8 cellular contexts compared by ENCODE assay signal in the genomic region with DNA sequence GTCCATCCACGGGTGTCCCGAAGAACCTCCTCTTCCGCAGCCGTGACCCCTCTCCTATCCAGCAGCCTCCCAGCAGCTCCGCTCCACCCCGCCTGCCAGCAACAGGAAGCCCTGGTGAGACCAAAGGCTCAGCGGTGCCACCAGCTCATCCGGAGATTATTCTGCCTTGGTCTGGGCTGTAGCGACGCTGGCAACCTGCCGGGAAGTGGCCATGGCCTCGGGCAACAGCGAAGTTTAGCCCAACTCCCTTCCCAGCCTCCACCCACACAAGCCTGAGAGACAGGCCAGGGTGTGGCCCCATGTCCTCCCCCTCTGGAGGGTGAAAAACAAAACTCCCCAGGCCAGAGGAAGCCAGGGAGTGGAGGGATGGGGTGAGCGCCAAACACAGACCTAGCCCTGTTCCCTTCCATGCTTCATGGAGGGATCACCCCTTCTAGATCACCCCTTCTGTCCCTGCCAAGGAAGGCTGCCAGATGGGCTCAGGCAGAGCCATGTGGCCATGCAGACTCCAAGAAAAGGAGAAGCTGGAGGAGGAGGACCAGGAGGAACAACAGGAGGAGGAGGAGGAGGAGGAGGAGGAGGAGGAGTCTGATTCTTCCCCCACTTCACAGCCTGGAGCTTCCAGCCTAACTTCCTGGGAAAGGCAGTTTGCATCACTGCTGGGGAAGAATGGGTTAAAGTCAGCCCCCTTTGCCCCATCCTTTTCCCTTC. TPM values are rescaled to one million over a fixed set of nuclear protein-coding genes. Genes with fewer than 3 reads are reported as not detected.
DNase-seq lines count a peak whose midpoint lies in the region; ATAC-seq and TF ChIP-seq lines count a peak whose summit lies in the region.

No MANE protein-coding gene starts in this region.

- peaks cover 16% of the 10 kb centered on the region for H3K36me3 Mint-ChIP-seq in activated T-cell treated with anti-CD3 and anti-CD28 coated beads, Interleukin-2, amount 50 U/mL, for 4 hours (ENCODE audit: insufficient read depth)
- H3K36me3 Mint-ChIP-seq in osteocyte (ENCODE audit: unreplicated experiment), result peaks cover 7% of the 10 kb centered on the region

- no peak overlapping the region for H3K27ac ChIP-seq in Karpas-422 (ENCODE audit: low read length)

- no peaks in the 10 kb centered on the region for H3K79me2 ChIP-seq in Karpas-422 (ENCODE audit: low read length)

- no peaks in the 10 kb centered on the region for H3K9me3 Mint-ChIP-seq in activated T-cell treated with anti-CD3 and anti-CD28 coated beads, Interleukin-2, amount 50 U/mL, for 4 hours
- no peaks in the 10 kb centered on the region for H3K9me3 Mint-ChIP-seq in osteocyte (ENCODE audit: unreplicated experiment)

- DNase-seq in GF-D8 (lab: John Stamatoyannopoulos, UW), result peak; percentile 4
- peak; percentile 72 for DNase-seq in MG63
- DNase-seq in activated T-cell treated with anti-CD3 and anti-CD28 coated beads, Interleukin-2, amount 50 U/mL, for 4 hours, result peak; percentile 20
- DNase-seq in fibroblast of peridontal ligament (ENCODE audit: extremely low read depth), result peak; percentile 38
- DNase-seq in osteocyte (ENCODE audit: extremely low spot score, unreplicated experiment), result no peak
- no peak for DNase-seq in NCI-H1436 treated with DMSO at 0.1 percent for 48 hours (lab: John Stamatoyannopoulos, UW)
- no peak for DNase-seq in Karpas-422

- no peaks in the 10 kb centered on the region for H3K9me2 ChIP-seq in Karpas-422 (replicated peaks; ENCODE audit: insufficient read depth, low read length)

- H3K9me3 ChIP-seq in MG63 (no peaks in the 10 kb centered on the region), Karpas-422 (ENCODE audit: low read length) (no peaks in the 10 kb centered on the region)

- peaks cover 50% of the 10 kb centered on the region for H3K4me1 Mint-ChIP-seq in activated T-cell treated with anti-CD3 and anti-CD28 coated beads, Interleukin-2, amount 50 U/mL, for 4 hours (ENCODE audit: low read depth)
- H3K4me1 Mint-ChIP-seq in osteocyte (ENCODE audit: unreplicated experiment), result peaks cover 36% of the 10 kb centered on the region

- no peak overlapping the region for H3K4me2 ChIP-seq in Karpas-422 (ENCODE audit: low read depth, low read length, poor library complexity, severe bottlenecking)

- peak overlapping the region; percentile 83 for H3K27ac Mint-ChIP-seq in osteocyte (ENCODE audit: unreplicated experiment)

- H3K4me3 ChIP-seq in MG63 (no peak overlapping the region), Karpas-422 (ENCODE audit: low read length) (no peak overlapping the region)

- H3K4me3 Mint-ChIP-seq in activated T-cell treated with anti-CD3 and anti-CD28 coated beads, Interleukin-2, amount 50 U/mL, for 4 hours, result peak overlapping the region; percentile 89
- H3K4me3 Mint-ChIP-seq in osteocyte (ENCODE audit: unreplicated experiment), result peak overlapping the region; percentile 38

- H3K9ac ChIP-seq in Karpas-422 (ENCODE audit: low read length), result no peak overlapping the region

- no peaks in the 10 kb centered on the region for H3K4me1 ChIP-seq in Karpas-422 (ENCODE audit: low read length)

- H2AFZ ChIP-seq in Karpas-422 (ENCODE audit: low read length), result no peak overlapping the region

- peak; percentile 50 to 53 for ATAC-seq in activated T-cell treated with anti-CD3 and anti-CD28 coated beads, Interleukin-2, amount 50 U/mL, for 4 hours
- ATAC-seq in GM18519 (IDR thresholded peaks at IDR 0.05; ENCODE audit: low FRiP score, unreplicated experiment), result no peak

- peaks cover 32% of the 10 kb centered on the region for H3K36me3 ChIP-seq in MG63
- H3K36me3 ChIP-seq in Karpas-422 (ENCODE audit: insufficient read depth, low read length), result 0 out of 2 replicates have a peak, but pooled peaks cover under 1% of the 10 kb centered on the region

- H4K20me1 ChIP-seq in Karpas-422 (ENCODE audit: insufficient read depth, low read depth, low read length), result no peaks in the 10 kb centered on the region

- H3K27me3 Mint-ChIP-seq in activated T-cell treated with anti-CD3 and anti-CD28 coated beads, Interleukin-2, amount 50 U/mL, for 4 hours (ENCODE audit: low read depth), result no peaks in the 10 kb centered on the region
- no peaks in the 10 kb centered on the region for H3K27me3 Mint-ChIP-seq in osteocyte (ENCODE audit: unreplicated experiment)

- no peak for TF ChIP-seq CTCF in osteocyte (IDR thresholded peaks at IDR 0.05)

- no peaks in the 10 kb centered on the region for H3K27me3 ChIP-seq in MG63
- no peaks in the 10 kb centered on the region for H3K27me3 ChIP-seq in Karpas-422 (ENCODE audit: low read length)

RNA-seq across cellular contexts. Expression of gene CALHM2, which starts 0.9 kb away (rescaled TPM):
- total RNA-seq in MG63 (2014; rRNA removed; shearing (Covaris generic); ENCODE audit: low replicate concordance), result not detected in 2 replicates
- total RNA-seq in activated T-cell treated with anti-CD3 and anti-CD28 coated beads, Interleukin-2, amount 50 U/mL, for 4 hours, result 1 to 10 TPM; 2.8 to 6.0 (median 3.8) TPM
- total RNA-seq in osteocyte, result 1.9 and 2.1 TPM in 2 replicates
- total RNA-seq in Karpas-422 (2014; rRNA removed; shearing (Covaris generic); ENCODE audit: low replicate concordance), result 2.6 TPM in 1 of 2 replicates, not detected in the other

RNA-seq across cellular contexts. Expression of gene CALHM1, which starts 7.5 kb away (rescaled TPM):
- total RNA-seq in MG63 (2014; rRNA removed; shearing (Covaris generic); ENCODE audit: low replicate concordance), result not detected in 2 replicates
- total RNA-seq in activated T-cell treated with anti-CD3 and anti-CD28 coated beads, Interleukin-2, amount 50 U/mL, for 4 hours, result not detected
- not detected in 2 replicates for total RNA-seq in osteocyte
- total RNA-seq in Karpas-422 (2014; rRNA removed; shearing (Covaris generic); ENCODE audit: low replicate concordance), result 0.30 and 0.61 TPM in 2 replicates

RNA-seq across cellular contexts. Expression of gene CALHM3, which starts 27.8 kb away (rescaled TPM):
- total RNA-seq in MG63 (2014; rRNA removed; shearing (Covaris generic); ENCODE audit: low replicate concordance), result not detected in 2 replicates
- total RNA-seq in activated T-cell treated with anti-CD3 and anti-CD28 coated beads, Interleukin-2, amount 50 U/mL, for 4 hours, result not detected
- total RNA-seq in osteocyte, result not detected in 2 replicates
- 0.30 and 0.61 TPM in 2 replicates for total RNA-seq in Karpas-422 (2014; rRNA removed; shearing (Covaris generic); ENCODE audit: low replicate concordance)

RNA-seq across cellular contexts. Expression of gene NEURL1, which starts 42.3 kb away (rescaled TPM):
- not detected in 2 replicates for total RNA-seq in MG63 (2014; rRNA removed; shearing (Covaris generic); ENCODE audit: low replicate concordance)
- 1 to 10 TPM in 2 of 3 donors, under 1 TPM in 1; 0.84 to 2.0 (median 1.5) TPM for total RNA-seq in activated T-cell treated with anti-CD3 and anti-CD28 coated beads, Interleukin-2, amount 50 U/mL, for 4 hours
- total RNA-seq in osteocyte, result 1.0 and 2.5 TPM in 2 replicates
- 0.04 TPM in 1 of 2 replicates, not detected in the other for total RNA-seq in Karpas-422 (2014; rRNA removed; shearing (Covaris generic); ENCODE audit: low replicate concordance)

RNA-seq across cellular contexts. Expression of gene PDCD11, which starts 54.8 kb away (rescaled TPM):
- total RNA-seq in MG63 (2014; rRNA removed; shearing (Covaris generic); ENCODE audit: low replicate concordance), result 36.6 and 42.5 TPM in 2 replicates
- 100 to 1,000 TPM; 122 to 127 (median 124) TPM for total RNA-seq in activated T-cell treated with anti-CD3 and anti-CD28 coated beads, Interleukin-2, amount 50 U/mL, for 4 hours
- 32.6 and 35.3 TPM in 2 replicates for total RNA-seq in osteocyte
- total RNA-seq in Karpas-422 (2014; rRNA removed; shearing (Covaris generic); ENCODE audit: low replicate concordance), result 28.9 and 40.0 TPM in 2 replicates

Comparison
In these comparisons a context has a peak if more than half of its experiments do, and no peak if none do; other contexts are left out.
1. DNase-seq: peak in GF-D8 (single experiment), MG63 (single experiment), activated T-cell treated with anti-CD3 and anti-CD28 coated beads, Interleukin-2, amount 50 U/mL, for 4 hours (single experiment) and fibroblast of peridontal ligament (single experiment); none in osteocyte (single experiment), NCI-H1436 treated with DMSO at 0.1 percent for 48 hours (single experiment) and Karpas-422 (single experiment).